Comparison of ENCODE assay signal across 8 cellular contexts in the genomic region with DNA sequence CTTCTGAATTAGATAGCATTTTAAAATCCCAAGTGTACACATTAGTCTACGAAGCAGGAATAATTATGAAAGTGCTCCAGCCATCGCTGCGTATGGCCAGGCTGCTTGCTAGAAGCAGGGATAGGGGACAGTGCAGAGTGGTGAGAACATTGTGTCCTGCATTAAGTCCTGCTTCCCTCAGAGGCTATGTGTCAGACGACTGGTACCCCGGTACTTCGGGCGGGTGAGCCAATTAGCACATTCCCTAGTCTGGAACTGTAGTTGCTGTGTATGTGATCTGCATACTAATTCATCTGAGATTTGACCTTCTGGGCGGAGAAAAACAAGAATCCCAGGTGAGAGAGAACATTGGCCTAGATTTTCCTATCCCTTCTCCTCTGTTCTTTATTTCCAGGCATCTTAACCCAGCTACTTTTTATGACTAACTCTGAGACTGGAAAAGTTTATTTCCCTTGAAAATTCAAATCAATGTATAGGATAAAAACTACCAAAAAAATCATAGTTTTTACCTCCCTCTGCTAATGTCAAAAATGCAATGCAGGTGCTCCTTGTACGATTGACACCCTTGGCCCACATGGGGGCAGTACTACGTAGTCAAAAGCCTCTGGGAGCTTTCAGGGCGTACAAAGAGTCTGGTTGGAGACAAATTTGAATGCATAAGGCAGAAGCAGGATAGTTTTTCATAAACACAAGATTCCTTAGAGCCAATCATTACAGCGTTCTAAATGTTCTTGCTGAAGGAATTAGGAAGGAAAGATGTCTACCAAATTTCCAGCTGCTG.
DNase-seq lines count a peak whose midpoint lies in the region; ATAC-seq, FAIRE-seq and TF ChIP-seq lines count a peak whose summit lies in the region.

No MANE protein-coding gene starts in this region.

- H2BK20ac ChIP-seq in H1 (ENCODE audit: low read length), result no peak overlapping the region

- H4K20me1 ChIP-seq in H1 (replicated peaks in 1 of 2; ENCODE audit: control insufficient read depth in 1 of 2, insufficient read depth in 2 of 2, low read length in 2 of 2) (no peaks in the 10 kb centered on the region), osteoblast (ENCODE audit: insufficient read depth, low read length) (no peaks in the 10 kb centered on the region)

- peak overlapping the region; percentile 82; the same call in 1 of the 2 replicates for H2AFZ ChIP-seq in H1 (ENCODE audit: low read length)
- H2AFZ ChIP-seq in osteoblast (ENCODE audit: low read length), result no peak overlapping the region

- TF ChIP-seq CTCF in H1 (IDR thresholded peaks at IDR 0.05; ENCODE audit: control extremely low read depth in 1 of 3, insufficient read depth in 1 of 3, low read depth in 1 of 3, low read length in 3 of 3), result peak; percentile 56 to 72 (median 70)
- no peak for TF ChIP-seq CTCF in osteoblast (IDR thresholded peaks at IDR 0.05; ENCODE audit: extremely low read depth, low read depth, low read length)
- no peak for TF ChIP-seq CTCF in gastrocnemius medialis (IDR thresholded peaks at IDR 0.05 in 4 of 5, conservative IDR thresholded peaks at IDR 0.05 in 1 of 5)

- no peak overlapping the region for H2BK15ac ChIP-seq in H1 (ENCODE audit: low read length)

- H3K4me2 ChIP-seq in H1 (ENCODE audit: insufficient read depth in 1 of 2, low read depth in 2 of 2, low read length in 2 of 2), result no peak overlapping the region
- no peak overlapping the region for H3K4me2 ChIP-seq in osteoblast (ENCODE audit: insufficient read depth, low read length)

- peak; percentile 34 for DNase-seq in NCI-H2196 (lab: John Stamatoyannopoulos, UW; ENCODE audit: unreplicated experiment)
- no peak for DNase-seq in NCI-H2196 treated with DMSO at 0.1 percent for 48 hours (lab: John Stamatoyannopoulos, UW; ENCODE audit: unreplicated experiment)
- DNase-seq in NCI-H526 treated with DMSO at 0.1 percent for 48 hours (lab: John Stamatoyannopoulos, UW), result peak; percentile 58
- DNase-seq in H1 (ENCODE audit: low read depth in 1 of 2, low spot score in 2 of 2), result peak in 1 of 2 experiments; percentile 48
- DNase-seq in osteoblast (ENCODE audit: insufficient read length, low spot score, missing footprints), result peak; percentile 43
- DNase-seq in dedifferentiated amniotic fluid mesenchymal stem cell (ENCODE audit: extremely low spot score), result no peak
- DNase-seq in gastrocnemius medialis, result no peak

- intact Hi-C loops in gastrocnemius medialis (cut with DNase I; ENCODE audit: low total_unique reads), result no loop called here

- no peak overlapping the region for H4K8ac ChIP-seq in H1 (ENCODE audit: extremely low read depth, insufficient read depth, low read length)

- H3K27ac ChIP-seq in H1 (ENCODE audit: low read depth, low read length) (no peak overlapping the region), osteoblast (ENCODE audit: low read depth, low read length) (no peak overlapping the region), gastrocnemius medialis (no peak overlapping the region)

- no peak overlapping the region for H3K18ac ChIP-seq in H1 (ENCODE audit: extremely low read depth, low read length)

- in situ Hi-C loops in gastrocnemius medialis (cut with MboI; ENCODE audit: low sequenced_read_pairs in 4 of 4), result no loop called here

- H4K5ac ChIP-seq in H1 (ENCODE audit: insufficient read length, low read depth, low read length), result no peak overlapping the region

- H3K23ac ChIP-seq in H1 (ENCODE audit: insufficient read length), result no peak overlapping the region

- no peak overlapping the region for H2BK120ac ChIP-seq in H1 (replicated peaks; ENCODE audit: low read depth, low read length)

- H3K23me2 ChIP-seq in H1 (ENCODE audit: low read depth, low read length), result no peaks in the 10 kb centered on the region

- peak; percentile 87 to 92 for TF ChIP-seq RAD21 in H1 (IDR thresholded peaks at IDR 0.05 in 1 of 2, conservative IDR thresholded peaks at IDR 0.05 in 1 of 2; ENCODE audit: low read depth in 2 of 2, low read length in 2 of 2)

- POLR2A ChIA-PET in H1 (lab: Charles Lee; ENCODE audit: partially characterized antibody), result interaction anchor here (0.7 kb wide), 1 partner anchor 426 kb away, joined by 3 read pairs; no protein-coding TSS in a partner anchor

- H3K14ac ChIP-seq in H1 (ENCODE audit: insufficient read length), result no peak overlapping the region

- peaks cover 0 to 2% (median 0%) of the 10 kb centered on the region in 4 experiments; a peak in 1 of 7 replicates for H3K4me1 ChIP-seq in H1 (replicated peaks in 1 of 4; ENCODE audit: control insufficient read depth in 3 of 4, insufficient read depth in 4 of 4, low read length in 3 of 4)
- no peaks in the 10 kb centered on the region for H3K4me1 ChIP-seq in osteoblast (ENCODE audit: insufficient read depth, low read length)
- no peaks in the 10 kb centered on the region for H3K4me1 ChIP-seq in gastrocnemius medialis

- H3K27me3 ChIP-seq in H1 (replicated peaks in 1 of 4; ENCODE audit: control insufficient read depth in 3 of 4, extremely low read depth in 1 of 4, insufficient read depth in 3 of 4, low read length in 3 of 4), result no peaks in the 10 kb centered on the region
- H3K27me3 ChIP-seq in osteoblast (ENCODE audit: insufficient read depth, low read length), result no peaks in the 10 kb centered on the region
- no peaks in the 10 kb centered on the region for H3K27me3 ChIP-seq in gastrocnemius medialis

- TF ChIP-seq POLR2A in H1 (IDR thresholded peaks at IDR 0.05; ENCODE audit: control extremely low read depth in 1 of 2, low read depth in 2 of 2, low read length in 2 of 2), result no peak
- no peak for TF ChIP-seq POLR2A in gastrocnemius medialis (IDR thresholded peaks at IDR 0.05)

- no peak overlapping the region for H3K4me3 ChIP-seq in H1 (ENCODE audit: extremely low read depth in 1 of 4, insufficient read depth in 2 of 4, low read depth in 3 of 4, low read length in 4 of 4)
- no peak overlapping the region for H3K4me3 ChIP-seq in osteoblast (ENCODE audit: insufficient read depth, low read length)
- no peak overlapping the region for H3K4me3 ChIP-seq in gastrocnemius medialis

- peak overlapping the region; percentile 23 for H4K91ac ChIP-seq in H1 (replicated peaks; ENCODE audit: insufficient read length, low read length)

- WGBS in H1 (ENCODE audit: extremely low coverage in 1 of 2, insufficient coverage in 1 of 2, insufficient read length in 1 of 2, insufficient replicate concordance in 2 of 2, low coverage in 1 of 2, low lambda C conversion rate in 2 of 2, missing lambda C conversion rate in 1 of 2), 2 experiments, result 65% methylated on average over 12 of the region's 12 CpGs; no CpG with 5 or more reads in 1 of the 2 experiments

- no peak overlapping the region; the same call in 1 of the 2 replicates for H2AK5ac ChIP-seq in H1 (ENCODE audit: low read depth, low read length)

- H2BK12ac ChIP-seq in H1 (ENCODE audit: low read depth, low read length), result 0 out of 2 replicates have a peak overlapping the region, but pooled peaks have one; percentile 21

- H3K79me1 ChIP-seq in H1 (ENCODE audit: low read depth, low read length), result no peaks in the 10 kb centered on the region

- no peak overlapping the region for H3K56ac ChIP-seq in H1 (replicated peaks; ENCODE audit: insufficient read length, low read depth, low read length)

- CTCF ChIA-PET in H1 (lab: Charles Lee; ENCODE audit: partially characterized antibody), result interaction anchor here (0.5 to 3.5 kb wide), 29 partner anchors 8 to 900 kb away, joined by 3 to 20 read pairs (median 4); no protein-coding TSS in a partner anchor

- peak; percentile 75 for FAIRE-seq in H1 (lab: Jason Lieb, UNC)

- H3K9ac ChIP-seq in H1 (replicated peaks in 1 of 4; ENCODE audit: extremely low read depth in 1 of 4, low read depth in 3 of 4, low read length in 3 of 4), result peak overlapping the region in 1 of 4 experiments; percentile 8; a peak in 2 of 7 replicates

- ATAC-seq in gastrocnemius medialis, result no peak
- no peak for ATAC-seq in GM21526 (IDR thresholded peaks at IDR 0.05; ENCODE audit: low FRiP score, unreplicated experiment)

- H2BK5ac ChIP-seq in H1 (ENCODE audit: low read depth, low read length), result no peak overlapping the region

- H3K9me3 ChIP-seq in H1 (ENCODE audit: insufficient read depth in 2 of 2, low read depth in 1 of 2, low read length in 1 of 2), result no peaks in the 10 kb centered on the region
- no peaks in the 10 kb centered on the region for H3K9me3 ChIP-seq in osteoblast (ENCODE audit: low read depth, low read length)
- H3K9me3 ChIP-seq in gastrocnemius medialis, result no peaks in the 10 kb centered on the region

- no peak for TF ChIP-seq EP300 in H1 (IDR thresholded peaks at IDR 0.05; ENCODE audit: borderline replicate concordance in 1 of 2, low read depth in 2 of 2, low read length in 2 of 2)

- H3K4ac ChIP-seq in H1 (replicated peaks; ENCODE audit: insufficient read length, low read depth, low read length), result no peak overlapping the region

- H3K79me2 ChIP-seq in H1 (ENCODE audit: control insufficient read depth in 1 of 2, insufficient read depth in 2 of 2, low read length in 2 of 2) (no peaks in the 10 kb centered on the region), osteoblast (ENCODE audit: insufficient read depth, low read length) (no peaks in the 10 kb centered on the region)

- H3K36me3 ChIP-seq in H1 (ENCODE audit: control insufficient read depth in 2 of 4, insufficient read depth in 4 of 4, low read length in 3 of 4), result no peaks in the 10 kb centered on the region
- no peaks in the 10 kb centered on the region for H3K36me3 ChIP-seq in osteoblast (ENCODE audit: insufficient read depth, low read length)
- H3K36me3 ChIP-seq in gastrocnemius medialis, result no peaks in the 10 kb centered on the region

TF ChIP-seq in H1, 55 proteins besides CTCF, POLR2A, EP300 and RAD21 (continues in another document):
- TF ChIP-seq MAX (IDR thresholded peaks at IDR 0.05) (no peak), CTBP2 (IDR thresholded peaks at IDR 0.05; ENCODE audit: borderline replicate concordance, insufficient read depth, insufficient read length, low read length) (no peak), EZH2 (IDR thresholded peaks at IDR 0.05; ENCODE audit: low read depth, low read length, severe bottlenecking) (no peak), ZNF274 (IDR thresholded peaks at IDR 0.05; ENCODE audit: borderline replicate concordance, extremely low read depth, low read length) (no peak), JUN (IDR thresholded peaks at IDR 0.05; ENCODE audit: low read depth, low read length) (no peak), FOSL1 (IDR thresholded peaks at IDR 0.05; ENCODE audit: insufficient read depth, low read depth, low read length) (no peak), CBX8 (IDR thresholded peaks at IDR 0.05; ENCODE audit: borderline replicate concordance, low read depth, low read length) (no peak), POU5F1 (IDR thresholded peaks at IDR 0.05; ENCODE audit: low read depth, low read length) (no peak), BCL11A (IDR thresholded peaks at IDR 0.05; ENCODE audit: low read depth in 2 of 2, low read length in 2 of 2) (no peak), CEBPB (IDR thresholded peaks at IDR 0.05; ENCODE audit: low read depth, low read length) (no peak), JUND (IDR thresholded peaks at IDR 0.05; ENCODE audit: low read length) (no peak), SP1 (IDR thresholded peaks at IDR 0.05; ENCODE audit: low read depth, low read length) (no peak)

Comparison
In these comparisons a context has a peak if more than half of its experiments do, and no peak if none do; other contexts are left out.
1. DNase-seq: peak in NCI-H2196 (single experiment), NCI-H526 treated with DMSO at 0.1 percent for 48 hours (single experiment) and osteoblast (single experiment); none in NCI-H2196 treated with DMSO at 0.1 percent for 48 hours (single experiment), dedifferentiated amniotic fluid mesenchymal stem cell (single experiment) and gastrocnemius medialis (0 of 2).
2. CTCF ChIP-seq: peak in H1 (3 of 3); none in osteoblast (single experiment) and gastrocnemius medialis (0 of 5).